Comparison of ENCODE assay signal across 33 cellular contexts in the genomic region with DNA sequence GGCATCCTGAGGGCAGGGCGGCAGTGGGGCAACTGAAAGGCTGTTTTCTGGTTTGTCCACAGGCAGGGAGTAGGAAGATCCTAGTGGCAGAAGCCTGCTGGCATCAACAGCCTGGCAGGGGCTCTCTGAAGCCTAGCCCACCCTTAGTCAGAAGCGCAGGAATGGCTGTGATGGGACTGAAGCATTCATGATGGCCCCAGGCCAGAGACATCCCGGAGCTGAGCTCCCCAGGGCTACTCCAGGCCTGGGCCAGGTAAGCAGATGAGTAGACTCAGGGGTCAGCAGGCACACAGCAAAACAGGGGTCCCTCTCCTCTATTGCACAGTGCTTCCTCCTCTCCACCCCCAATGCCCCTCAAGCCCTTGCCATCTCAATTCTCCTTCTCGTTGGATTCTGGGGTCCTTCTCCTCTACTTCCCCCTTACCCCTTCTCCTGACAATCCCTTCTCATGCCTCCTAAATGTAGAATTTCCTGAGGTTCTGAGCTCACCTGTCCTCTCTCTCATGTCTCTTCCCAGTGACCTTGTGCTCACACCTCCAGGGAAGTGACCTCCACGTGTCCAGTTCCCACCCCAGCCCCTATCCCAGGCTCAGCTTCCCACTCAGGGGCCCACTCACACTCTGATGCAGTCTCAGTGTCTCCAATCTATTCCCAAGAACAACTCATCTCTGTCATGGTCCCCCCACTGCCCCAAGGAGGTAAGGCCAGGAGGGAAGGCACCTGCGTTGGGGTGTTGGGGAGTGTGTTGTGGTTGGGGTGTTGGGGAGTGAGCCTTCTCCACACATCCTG.
"Had no signal": no experiment of that assay in that cellular context is flagged by ENCODE, and none has a peak within 500 bp of the region (broad histone marks: within the 10 kb centered on the region; RNA-seq: fewer than 3 reads in every experiment).

No MANE protein-coding gene starts in this region.

- H3K9me3 ChIP-seq: adrenal gland, ascending aorta, body of pancreas had no signal

- H3K4me3 ChIP-seq: adrenal gland, ascending aorta, body of pancreas, breast epithelium, cardiac muscle cell had no signal

- H3K27me3 ChIP-seq: adrenal gland, ascending aorta, body of pancreas, brain microvascular endothelial cell had no signal

- H3K27ac ChIP-seq: adrenal gland, ascending aorta, body of pancreas, brain microvascular endothelial cell, breast epithelium, cardiac muscle cell had no signal

- ATAC-seq: activated naive CD4-positive, alpha-beta T cell treated with anti-CD3 and anti-CD28 coated beads, Interleukin-2, amount 50 U/mL, for 72 hours; activated naive CD8-positive, alpha-beta T cell treated with anti-CD3 and anti-CD28 coated beads, Interleukin-2, amount 50 U/mL, for 24 hours; activated T-cell treated with anti-CD3 and anti-CD28 coated beads, Interleukin-2, amount 50 U/mL, for 4 hours; activated T-cell treated with anti-CD3 and anti-CD28 coated beads, Interleukin-2, amount 50 U/mL, for 72 hours; activated T-helper 17 cell treated with anti-CD3 and anti-CD28 coated beads, Interleukin-2, amount 50 U/mL, for 72 hours; body of pancreas had no signal

- DNase-seq: activated effector memory CD4-positive, alpha-beta T cell treated with anti-CD3 and anti-CD28 coated beads, Interleukin-2, amount 50 U/mL, for 16 hours; activated effector memory CD4-positive, alpha-beta T cell treated with Interleukin-2 at 50 U/mL for 16 hours; activated gamma-delta T cell; activated gamma-delta T cell treated with Interleukin-2 at 50 U/mL for 16 hours; activated naive CD4-positive, alpha-beta T cell; activated naive CD4-positive, alpha-beta T cell treated with anti-CD3 and anti-CD28 coated beads for 36 hours; activated naive CD4-positive, alpha-beta T cell treated with anti-CD3 and anti-CD28 coated beads, Interleukin-2, amount 10 ng/mL, durations not matched to agents 7 days and 5 days; activated naive CD4-positive, alpha-beta T cell treated with anti-CD3 and anti-CD28 coated beads, Interleukin-2, amount 50 U/mL, for 16 hours; activated naive CD4-positive, alpha-beta T cell treated with Interleukin-2 at 50 U/mL for 16 hours; activated naive CD8-positive, alpha-beta T cell treated with anti-CD3 and anti-CD28 coated beads for 36 hours; activated naive CD8-positive, alpha-beta T cell treated with anti-CD3 and anti-CD28 coated beads, Interleukin-2, amount 10 ng/mL, durations not matched to agents 7 days and 5 days; activated naive CD8-positive, alpha-beta T cell treated with anti-CD3 and anti-CD28 coated beads, Interleukin-2, amount 50 U/mL, for 24 hours; activated T-cell treated with anti-CD3 and anti-CD28 coated beads for 4 hours; activated T-cell treated with anti-CD3 and anti-CD28 coated beads, Interleukin-2, amount 50 U/mL, for 1 hour; activated T-cell treated with anti-CD3 and anti-CD28 coated beads, Interleukin-2, amount 50 U/mL, for 24 hours; activated T-cell treated with anti-CD3 and anti-CD28 coated beads, Interleukin-2, amount 50 U/mL, for 4 hours; activated T-cell treated with anti-CD3 and anti-CD28 coated beads, Interleukin-2, amount 50 U/mL, for 48 hours; activated T-cell treated with anti-CD3 and anti-CD28 coated beads, Interleukin-2, amount 50 U/mL, for 72 hours; amniotic stem cell; amygdala; anterior cingulate cortex; aorta; body of pancreas; brain microvascular endothelial cell; caudate nucleus; central memory CD4-positive, alpha-beta T cell; cerebellar nuclear complex had no signal

- H3K4me1 ChIP-seq: adrenal gland, ascending aorta, body of pancreas, breast epithelium had no signal

- H3K36me3 ChIP-seq: adrenal gland, ascending aorta, brain microvascular endothelial cell, breast epithelium, cardiac muscle cell had no signal
